ENCODE assay signal across 8 cellular contexts in genomic region chr12:64696065-64696741, GRCh38.
DNase-seq lines count a peak whose midpoint lies in the region; ATAC-seq and TF ChIP-seq lines count a peak whose summit lies in the region.

No MANE protein-coding gene starts in this region.

- in situ Hi-C loops in T47D (cut with HindIII; ENCODE audit: low pct_unique_long_range_greater_than_20kb, low sequenced_read_pairs), result no loop called here

- H3K4me3 ChIP-seq in NB4 (ENCODE audit: low read depth, low read length), result no peak overlapping the region

- ATAC-seq in HG02588 (IDR thresholded peaks at IDR 0.05; ENCODE audit: unreplicated experiment) (no peak), HG03571 (IDR thresholded peaks at IDR 0.05; ENCODE audit: unreplicated experiment) (no peak)

- no peak for TF ChIP-seq CTCF in NB4 (IDR thresholded peaks at IDR 0.05; ENCODE audit: low read depth, low read length)

- DNase-seq in Daoy (ENCODE audit: low read depth) (peak; percentile 15), NB4 (ENCODE audit: low read depth) (peak; percentile 40), T47D (ENCODE audit: low read depth in 1 of 2, low spot score in 1 of 2) (peak; percentile 40 to 66), myocyte (ENCODE audit: low read depth) (peak; percentile 46), UCSD-AML1 (lab: John Stamatoyannopoulos, UW; ENCODE audit: unreplicated experiment) (no peak)
- no peak for DNase-seq in stimulated activated CD4-positive, alpha-beta T cell treated with anti-CD3 and anti-CD28 coated beads, Interleukin-12 subunit alpha, Interleukin-12 subunit beta, amount 100 ng/mL, for 4 hours

- no peak for TF ChIP-seq POLR2A in NB4 (IDR thresholded peaks at IDR 0.05; ENCODE audit: extremely low read depth, insufficient read length)

Comparison
In these comparisons a context has a peak if more than half of its experiments do, and no peak if none do; other contexts are left out.
1. DNase-seq: peak in Daoy (single experiment), NB4 (single experiment), T47D (2 of 2) and myocyte (single experiment); none in stimulated activated CD4-positive, alpha-beta T cell treated with anti-CD3 and anti-CD28 coated beads, Interleukin-12 subunit alpha, Interleukin-12 subunit beta, amount 100 ng/mL, for 4 hours (single experiment) and UCSD-AML1 (single experiment).